In the genomic region with DNA sequence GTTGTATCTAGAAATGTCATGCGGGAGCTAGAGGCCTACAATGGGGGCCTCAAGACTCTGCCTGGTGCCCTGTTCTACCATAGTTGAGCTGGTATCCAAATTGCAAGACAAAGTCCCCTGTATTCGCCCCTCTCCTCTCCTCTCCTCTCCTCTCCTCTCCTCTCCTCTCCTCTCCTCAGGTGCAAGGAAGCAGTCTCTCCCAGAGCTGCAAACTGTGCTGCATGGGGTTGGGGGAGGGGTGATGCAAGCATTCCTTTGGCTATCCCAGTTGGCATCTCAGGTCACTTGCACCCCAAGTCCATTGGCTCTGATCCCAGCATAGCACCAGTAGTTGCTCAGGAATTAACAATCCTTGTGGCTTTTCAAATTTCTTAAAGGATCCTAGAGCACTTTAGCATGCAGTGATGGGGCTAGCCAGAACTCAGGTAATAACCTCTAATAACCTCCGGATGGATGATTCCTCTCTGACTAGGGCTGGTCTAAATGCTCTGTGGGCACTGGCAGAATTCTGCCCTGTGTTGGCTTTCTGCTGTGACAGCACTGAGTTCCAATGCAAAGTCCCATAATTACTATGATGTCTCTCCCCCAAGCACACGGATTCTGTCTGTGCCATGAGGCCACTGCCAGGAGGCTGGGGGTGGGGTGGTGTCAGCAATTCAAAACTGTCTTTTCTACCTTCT, we compare ENCODE assay signal across 16 cellular contexts. TPM values are rescaled to one million over a fixed set of nuclear protein-coding genes. Genes with fewer than 3 reads are reported as not detected.
DNase-seq lines count a peak whose midpoint lies in the region; ATAC-seq and TF ChIP-seq lines count a peak whose summit lies in the region.
"Had no signal": no experiment of that assay in that cellular context is flagged by ENCODE, and none has a peak within 500 bp of the region (broad histone marks: within the 10 kb centered on the region; RNA-seq: fewer than 3 reads in every experiment).

No MANE protein-coding gene starts in this region.

- H3K4me2 ChIP-seq in GM23338, result no peak overlapping the region

- no peaks in the 10 kb centered on the region; the same call in 1 of the 2 replicates for H4K20me1 ChIP-seq in GM23338 (replicated peaks; ENCODE audit: insufficient read depth)

- H3K27me3 ChIP-seq in GM23338 (ENCODE audit: insufficient read depth) (no peaks in the 10 kb centered on the region), vagina (no peaks in the 10 kb centered on the region)
- H3K27me3 ChIP-seq in effector memory CD4-positive, alpha-beta T cell (replicated peaks; ENCODE audit: control insufficient read depth, insufficient read depth, low read length, poor library complexity, severe bottlenecking), result no peaks in the 10 kb centered on the region

- H3K4me1 Mint-ChIP-seq in GM23338, result peaks cover 15% of the 10 kb centered on the region
- no peaks in the 10 kb centered on the region for H3K4me1 Mint-ChIP-seq in nephron progenitor cell
- H3K4me1 Mint-ChIP-seq: CD4-positive, alpha-beta memory T cell had no signal

- H3K4me1 ChIP-seq in GM23338 (ENCODE audit: insufficient read depth), result no peaks in the 10 kb centered on the region
- H3K4me1 ChIP-seq in vagina, result no peaks in the 10 kb centered on the region
- H3K4me1 ChIP-seq in effector memory CD4-positive, alpha-beta T cell (ENCODE audit: control insufficient read depth, insufficient read depth, low read length, poor library complexity, severe bottlenecking), result no peaks in the 10 kb centered on the region

- H3K27ac Mint-ChIP-seq in GM23338 (peak overlapping the region; percentile 94), nephron progenitor cell (peak overlapping the region; percentile 90)
- H3K27ac Mint-ChIP-seq: IgD-negative memory B cell had no signal

- intact Hi-C loops in vagina (cut with DNase I), result no loop called here

- no peaks in the 10 kb centered on the region for H3F3A ChIP-seq in GM23338 (replicated peaks; ENCODE audit: low read depth)

- no peak overlapping the region for H3K27ac ChIP-seq in GM23338 (ENCODE audit: low read depth)
- H3K27ac ChIP-seq in vagina, result no peak overlapping the region
- H3K27ac ChIP-seq in effector memory CD4-positive, alpha-beta T cell (ENCODE audit: insufficient read depth, low read length, poor library complexity, severe bottlenecking), result no peak overlapping the region

- no peak overlapping the region for H3K4me3 ChIP-seq in GM23338
- no peak overlapping the region for H3K4me3 ChIP-seq in vagina
- no peak overlapping the region for H3K4me3 ChIP-seq in effector memory CD4-positive, alpha-beta T cell (ENCODE audit: insufficient read depth, low read depth, low read length, poor library complexity, severe bottlenecking)

- no peak for TF ChIP-seq CTCF in GM23338 (conservative IDR thresholded peaks at IDR 0.05; ENCODE audit: low read depth in 2 of 2)
- TF ChIP-seq CTCF in nephron progenitor cell (IDR thresholded peaks at IDR 0.05), result no peak
- no peak for TF ChIP-seq CTCF in vagina (IDR thresholded peaks at IDR 0.05)

- no peaks in the 10 kb centered on the region for H3K9me2 ChIP-seq in GM23338 (ENCODE audit: insufficient read depth)

- H3K36me3 Mint-ChIP-seq in GM23338 (ENCODE audit: low read depth), result peaks cover 53% of the 10 kb centered on the region
- H3K36me3 Mint-ChIP-seq in nephron progenitor cell (ENCODE audit: low read depth), result peaks cover 34% of the 10 kb centered on the region

- peaks cover 14% of the 10 kb centered on the region for H3K36me3 ChIP-seq in GM23338 (ENCODE audit: insufficient read depth)
- H3K36me3 ChIP-seq in vagina, result peaks cover 0 to 26% of the 10 kb centered on the region in 2 donors
- peaks cover 18% of the 10 kb centered on the region for H3K36me3 ChIP-seq in effector memory CD4-positive, alpha-beta T cell (ENCODE audit: control insufficient read depth, insufficient read depth, low read length)

- H2AFZ ChIP-seq in GM23338, result no peak overlapping the region

- H3K27me3 Mint-ChIP-seq in GM23338 (ENCODE audit: insufficient read depth, low read depth, poor library complexity) (no peaks in the 10 kb centered on the region), nephron progenitor cell (ENCODE audit: low read depth, poor library complexity) (no peaks in the 10 kb centered on the region)
- H3K27me3 Mint-ChIP-seq: CD4-positive, alpha-beta memory T cell; IgD-negative memory B cell had no signal

- no peak for TF ChIP-seq POLR2A in vagina (IDR thresholded peaks at IDR 0.05)

- peak; percentile 78 for ATAC-seq in GM23338
- no peak for ATAC-seq in HG02623 (IDR thresholded peaks at IDR 0.05; ENCODE audit: unreplicated experiment)

- no peaks in the 10 kb centered on the region for H3K9me3 Mint-ChIP-seq in GM23338
- H3K9me3 Mint-ChIP-seq in nephron progenitor cell, result no peaks in the 10 kb centered on the region
- H3K9me3 Mint-ChIP-seq: CD4-positive, alpha-beta memory T cell; IgD-negative memory B cell had no signal

- peak overlapping the region; percentile 22; the same call in 1 of the 3 replicates for H3K4me3 Mint-ChIP-seq in GM23338
- H3K4me3 Mint-ChIP-seq in nephron progenitor cell, result no peak overlapping the region
- H3K4me3 Mint-ChIP-seq: CD4-positive, alpha-beta memory T cell; IgD-negative memory B cell had no signal

- peak; percentile 3 for DNase-seq in A172 (ENCODE audit: low spot score)
- DNase-seq in GM23338 (ENCODE audit: low spot score), result peak; percentile 35
- DNase-seq in astrocyte of the hippocampus (ENCODE audit: low read depth, low spot score), result peak; percentile 34
- no peak for DNase-seq in nephron progenitor cell
- no peak for DNase-seq in SIG-M5 (lab: John Stamatoyannopoulos, UW)
- no peak for DNase-seq in vagina (ENCODE audit: extremely low spot score in 2 of 2)
- no peak for DNase-seq in effector memory CD4-positive, alpha-beta T cell
- DNase-seq: CD4-positive, alpha-beta memory T cell; DND-41; H7; NCI-H1436 treated with DMSO at 0.1 percent for 48 hours; NCI-H2081; NCI-H2227 treated with DMSO at 0.1 percent for 48 hours; NCI-H526 treated with DMSO at 0.1 percent for 48 hours had no signal

- no peaks in the 10 kb centered on the region for H3K9me3 ChIP-seq in vagina
- H3K9me3 ChIP-seq in effector memory CD4-positive, alpha-beta T cell (ENCODE audit: control insufficient read depth, low read length), result no peaks in the 10 kb centered on the region

- H3K79me2 ChIP-seq in GM23338 (replicated peaks; ENCODE audit: insufficient read depth), result no peaks in the 10 kb centered on the region

TF ChIP-seq in GM23338, 12 proteins besides CTCF, POLR2A, EP300 and RAD21 (continues in another document):
- TF ChIP-seq ZNF331 (CRISPR knock-in tag; IDR thresholded peaks at IDR 0.05; ENCODE audit: low read depth), result no peak
- no peak for TF ChIP-seq ZNF114 (CRISPR knock-in tag; IDR thresholded peaks at IDR 0.05)
- TF ChIP-seq EZH2phosphoT487 (IDR thresholded peaks at IDR 0.05; ENCODE audit: unreplicated experiment), result no peak
- TF ChIP-seq, protein P1, sequence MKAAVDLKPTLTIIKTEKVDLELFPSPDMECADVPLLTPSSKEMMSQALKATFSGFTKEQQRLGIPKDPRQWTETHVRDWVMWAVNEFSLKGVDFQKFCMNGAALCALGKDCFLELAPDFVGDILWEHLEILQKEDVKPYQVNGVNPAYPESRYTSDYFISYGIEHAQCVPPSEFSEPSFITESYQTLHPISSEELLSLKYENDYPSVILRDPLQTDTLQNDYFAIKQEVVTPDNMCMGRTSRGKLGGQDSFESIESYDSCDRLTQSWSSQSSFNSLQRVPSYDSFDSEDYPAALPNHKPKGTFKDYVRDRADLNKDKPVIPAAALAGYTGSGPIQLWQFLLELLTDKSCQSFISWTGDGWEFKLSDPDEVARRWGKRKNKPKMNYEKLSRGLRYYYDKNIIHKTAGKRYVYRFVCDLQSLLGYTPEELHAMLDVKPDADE (IDR thresholded peaks at IDR 0.05), result no peak
- TF ChIP-seq, protein P2, sequence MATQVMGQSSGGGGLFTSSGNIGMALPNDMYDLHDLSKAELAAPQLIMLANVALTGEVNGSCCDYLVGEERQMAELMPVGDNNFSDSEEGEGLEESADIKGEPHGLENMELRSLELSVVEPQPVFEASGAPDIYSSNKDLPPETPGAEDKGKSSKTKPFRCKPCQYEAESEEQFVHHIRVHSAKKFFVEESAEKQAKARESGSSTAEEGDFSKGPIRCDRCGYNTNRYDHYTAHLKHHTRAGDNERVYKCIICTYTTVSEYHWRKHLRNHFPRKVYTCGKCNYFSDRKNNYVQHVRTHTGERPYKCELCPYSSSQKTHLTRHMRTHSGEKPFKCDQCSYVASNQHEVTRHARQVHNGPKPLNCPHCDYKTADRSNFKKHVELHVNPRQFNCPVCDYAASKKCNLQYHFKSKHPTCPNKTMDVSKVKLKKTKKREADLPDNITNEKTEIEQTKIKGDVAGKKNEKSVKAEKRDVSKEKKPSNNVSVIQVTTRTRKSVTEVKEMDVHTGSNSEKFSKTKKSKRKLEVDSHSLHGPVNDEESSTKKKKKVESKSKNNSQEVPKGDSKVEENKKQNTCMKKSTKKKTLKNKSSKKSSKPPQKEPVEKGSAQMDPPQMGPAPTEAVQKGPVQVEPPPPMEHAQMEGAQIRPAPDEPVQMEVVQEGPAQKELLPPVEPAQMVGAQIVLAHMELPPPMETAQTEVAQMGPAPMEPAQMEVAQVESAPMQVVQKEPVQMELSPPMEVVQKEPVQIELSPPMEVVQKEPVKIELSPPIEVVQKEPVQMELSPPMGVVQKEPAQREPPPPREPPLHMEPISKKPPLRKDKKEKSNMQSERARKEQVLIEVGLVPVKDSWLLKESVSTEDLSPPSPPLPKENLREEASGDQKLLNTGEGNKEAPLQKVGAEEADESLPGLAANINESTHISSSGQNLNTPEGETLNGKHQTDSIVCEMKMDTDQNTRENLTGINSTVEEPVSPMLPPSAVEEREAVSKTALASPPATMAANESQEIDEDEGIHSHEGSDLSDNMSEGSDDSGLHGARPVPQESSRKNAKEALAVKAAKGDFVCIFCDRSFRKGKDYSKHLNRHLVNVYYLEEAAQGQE (IDR thresholded peaks at IDR 0.05; ENCODE audit: unreplicated experiment), result no peak
- TF ChIP-seq POLR2AphosphoS5 (IDR thresholded peaks at IDR 0.05; ENCODE audit: low read depth), result no peak

RNA-seq across cellular contexts. Expression of a gene that starts 35.3 kb away (rescaled TPM):
- total RNA-seq in A172 (2014; rRNA removed; shearing (Covaris generic)), result 38.4 and 53.2 TPM in 2 replicates
- total RNA-seq in GM23338 (2014; rRNA removed; shearing (Covaris generic)), result 49.4 and 51.1 TPM in 2 replicates
- polyA plus RNA-seq in GM23338 (2016; fragmentation: Nextera tagmentation; extraction: Ambion mirVana), result 65.3 and 69.4 TPM in 2 replicates
- 11.3 TPM for total RNA-seq in vagina

RNA-seq across cellular contexts. Expression of a gene that starts 36.5 kb away (rescaled TPM):
- 5.0 and 5.5 TPM in 2 replicates for total RNA-seq in A172 (2014; rRNA removed; shearing (Covaris generic))
- total RNA-seq in GM23338 (2014; rRNA removed; shearing (Covaris generic)), result 29.6 and 31.9 TPM in 2 replicates
- 12.1 and 12.6 TPM in 2 replicates for polyA plus RNA-seq in GM23338 (2016; fragmentation: Nextera tagmentation; extraction: Ambion mirVana)
- 24.3 TPM for total RNA-seq in vagina

Comparison
In these comparisons a context has a peak if more than half of its experiments do, and no peak if none do; other contexts are left out.
1. DNase-seq: peak in A172 (single experiment), GM23338 (single experiment) and astrocyte of the hippocampus (single experiment); none in nephron progenitor cell (single experiment), SIG-M5 (single experiment), vagina (0 of 2) and effector memory CD4-positive, alpha-beta T cell (0 of 3).